12 cellular contexts compared by ENCODE assay signal in the genomic region with DNA sequence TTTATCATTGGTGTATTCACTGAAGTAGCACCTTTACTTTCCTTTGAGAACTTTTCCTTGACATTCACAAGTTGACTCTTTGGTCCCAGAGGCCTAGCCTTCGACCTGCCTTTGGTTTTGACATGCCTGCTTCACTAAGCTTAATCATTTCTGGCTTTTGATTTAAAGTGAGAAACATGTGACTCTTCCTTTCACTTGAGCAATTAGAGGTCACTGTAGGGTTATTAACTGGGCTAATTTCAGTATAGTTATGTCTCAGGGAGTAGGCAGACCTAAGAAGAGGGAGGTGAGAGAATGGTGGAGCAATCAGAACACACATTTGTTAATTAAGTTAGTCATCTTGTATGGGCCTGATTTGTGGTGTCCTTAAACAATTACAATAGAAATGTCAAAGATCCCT.
A peak's percentile ranks its signal among the peaks of the same experiment; 100 is the strongest.
DNase-seq lines count a peak whose midpoint lies in the region; ATAC-seq and TF ChIP-seq lines count a peak whose summit lies in the region.
"Had no signal": no experiment of that assay in that cellular context is flagged by ENCODE, and none has a peak within 500 bp of the region (broad histone marks: within the 10 kb centered on the region; RNA-seq: fewer than 3 reads in every experiment).

No MANE protein-coding gene starts in this region.

- H3K36me3 Mint-ChIP-seq in activated T-cell treated with anti-CD3 and anti-CD28 coated beads, Interleukin-2, amount 50 U/mL, for 4 hours (ENCODE audit: insufficient read depth) = no peaks in the 10 kb centered on the region

- H3K27me3 Mint-ChIP-seq in activated T-cell treated with anti-CD3 and anti-CD28 coated beads, Interleukin-2, amount 50 U/mL, for 4 hours (ENCODE audit: low read depth) = no peaks in the 10 kb centered on the region

- no peaks in the 10 kb centered on the region for H3K4me1 Mint-ChIP-seq in activated T-cell treated with anti-CD3 and anti-CD28 coated beads, Interleukin-2, amount 50 U/mL, for 4 hours (ENCODE audit: low read depth)

- H3K4me3 Mint-ChIP-seq in activated T-cell treated with anti-CD3 and anti-CD28 coated beads, Interleukin-2, amount 50 U/mL, for 4 hours = no peak overlapping the region

- peak; percentile 78 for ATAC-seq in GM18505 (IDR thresholded peaks at IDR 0.05; ENCODE audit: unreplicated experiment)
- peak; percentile 64 for ATAC-seq in GM19452 (IDR thresholded peaks at IDR 0.05; ENCODE audit: unreplicated experiment)
- ATAC-seq in HG02798 (IDR thresholded peaks at IDR 0.05; ENCODE audit: poor library complexity, unreplicated experiment) = peak; percentile 67
- peak; percentile 77 for ATAC-seq in HG03432 (IDR thresholded peaks at IDR 0.05; ENCODE audit: unreplicated experiment)
- no peak for ATAC-seq in activated T-cell treated with anti-CD3 and anti-CD28 coated beads, Interleukin-2, amount 50 U/mL, for 4 hours
- no peak for ATAC-seq in omental fat pad (ENCODE audit: low FRiP score)
- ATAC-seq: K562 had no signal

- no peak for TF ChIP-seq CTCF in omental fat pad (IDR thresholded peaks at IDR 0.05)

- no peak for TF ChIP-seq POLR2A in GM18505 (IDR thresholded peaks at IDR 0.05; ENCODE audit: borderline replicate concordance, extremely low read depth, insufficient read depth, insufficient read length)

- DNase-seq in activated T-cell treated with anti-CD3 and anti-CD28 coated beads, Interleukin-2, amount 50 U/mL, for 4 hours = no peak
- no peak for DNase-seq in omental fat pad (ENCODE audit: low spot score)
- DNase-seq in OCI-M1 (lab: John Stamatoyannopoulos, UW) = no peak
- no peak for DNase-seq in activated CD4-positive, alpha-beta T cell treated with anti-CD3 and anti-CD28 coated beads for 4 hours
- DNase-seq: cerebellar nuclear complex, NCI-H1436 treated with DMSO at 0.1 percent for 48 hours, SIG-M5 had no signal

- no peaks in the 10 kb centered on the region for H3K9me3 Mint-ChIP-seq in activated T-cell treated with anti-CD3 and anti-CD28 coated beads, Interleukin-2, amount 50 U/mL, for 4 hours

Comparison
In these comparisons a context has a peak if more than half of its experiments do, and no peak if none do; other contexts are left out.
1. ATAC-seq: peak in GM18505 (single experiment), GM19452 (single experiment), HG02798 (single experiment) and HG03432 (single experiment); none in activated T-cell treated with anti-CD3 and anti-CD28 coated beads, Interleukin-2, amount 50 U/mL, for 4 hours (0 of 2) and omental fat pad (single experiment).